Comparison of ENCODE assay signal across 1 cellular context in genomic region chr11:62883677-62884076, GRCh38.
TF ChIP-seq lines count a peak whose summit lies in the region.

No MANE protein-coding gene starts in this region.

TF ChIP-seq in endothelial cell of umbilical vein, 7 proteins besides CTCF, POLR2A, EP300 and RAD21:
- TF ChIP-seq MAX (IDR thresholded peaks at IDR 0.05; ENCODE audit: insufficient read depth, insufficient read length) (no peak), FOS (IDR thresholded peaks at IDR 0.05; ENCODE audit: borderline replicate concordance, insufficient read depth, low read length) (no peak), MYC (IDR thresholded peaks at IDR 0.05; ENCODE audit: low read depth, low read length) (no peak), EZH2 (IDR thresholded peaks at IDR 0.05; ENCODE audit: borderline replicate concordance, low read depth, low read length, severe bottlenecking) (no peak), GATA2 (IDR thresholded peaks at IDR 0.05; ENCODE audit: insufficient read depth, insufficient read length, low read depth, low read length) (no peak)
